Comparison of ENCODE assay signal across 7 cellular contexts in the genomic region with DNA sequence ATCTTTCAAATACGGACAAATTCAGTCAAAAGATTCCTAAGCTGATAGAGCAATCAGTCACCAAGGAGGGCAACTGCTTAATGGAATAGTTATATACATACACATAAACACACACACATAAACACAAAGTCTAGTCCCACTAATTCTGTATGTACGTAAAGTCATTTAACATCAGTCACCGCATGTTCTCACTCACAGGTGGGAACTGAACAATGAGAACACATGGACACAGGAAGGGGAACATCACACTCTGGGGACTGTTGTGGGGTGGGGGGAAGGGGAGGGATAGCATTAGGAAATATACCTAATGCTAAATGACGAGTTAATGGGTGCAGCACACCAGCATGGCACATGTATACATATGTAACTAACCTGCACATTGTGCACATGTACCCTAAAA. TPM values are rescaled to one million over a fixed set of nuclear protein-coding genes. Genes with fewer than 3 reads are reported as not detected.
DNase-seq lines count a peak whose midpoint lies in the region; ATAC-seq, FAIRE-seq and TF ChIP-seq lines count a peak whose summit lies in the region.
"Not testable (repeated sequence)": the region's sequence is repeated elsewhere in the genome, so short reads cannot be mapped to it uniquely, and the experiment has no call there.

No MANE protein-coding gene starts in this region.

- H3K27ac ChIP-seq in HEK293 (ENCODE audit: extremely low read depth, low read depth, low read length); endothelial cell of umbilical vein (ENCODE audit: insufficient read depth, low read depth, low read length): not testable (repeated sequence)
- H3K27ac ChIP-seq in gastrocnemius medialis, result peak overlapping the region; percentile 52 to 70 (median 58)

- not testable (repeated sequence) for H2AFZ ChIP-seq in endothelial cell of umbilical vein (ENCODE audit: low read depth, low read length)

- CTCF ChIA-PET in HEK293 (lab: Yijun Ruan, JAX); WTC11 (lab: Charles Lee); endothelial cell of umbilical vein (lab: Charles Lee): not testable (repeated sequence)

- peaks cover 86% of the 10 kb centered on the region for H3K79me2 ChIP-seq in endothelial cell of umbilical vein (ENCODE audit: control insufficient read depth, insufficient read depth, low read length)

- not testable (repeated sequence) for H3K9me3 Mint-ChIP-seq in CD14-positive monocyte, WTC11, natural killer cell

- H3K4me1 ChIP-seq in HEK293 (ENCODE audit: control insufficient read depth, insufficient read depth, low read length); endothelial cell of umbilical vein (ENCODE audit: control insufficient read depth, extremely low read depth, insufficient read depth, low read length): not testable (repeated sequence)
- peaks cover 51 to 70% of the 10 kb centered on the region in 2 donors for H3K4me1 ChIP-seq in gastrocnemius medialis

- not testable (repeated sequence) for H4K20me1 ChIP-seq in endothelial cell of umbilical vein (replicated peaks; ENCODE audit: control insufficient read depth, extremely low read depth, insufficient read depth, low read length)

- H3K4me1 Mint-ChIP-seq in CD14-positive monocyte, result peaks cover 28% of the 10 kb centered on the region
- H3K4me1 Mint-ChIP-seq in WTC11, result peaks cover 56% of the 10 kb centered on the region
- H3K4me1 Mint-ChIP-seq in natural killer cell, result peaks cover 48 to 55% of the 10 kb centered on the region in 2 donors

- H3K27ac Mint-ChIP-seq in CD14-positive monocyte (peak overlapping the region in 4 of 7 donors; percentile 18 to 68 (median 60)), WTC11 (peak overlapping the region; percentile 61; the same call in 1 of the 2 replicates), natural killer cell (peak overlapping the region; percentile 5 to 27)

- H3K36me3 ChIP-seq in HEK293 (ENCODE audit: control insufficient read depth in 2 of 2, insufficient read depth in 1 of 2, low read length in 2 of 2); endothelial cell of umbilical vein (ENCODE audit: control insufficient read depth in 2 of 2, extremely low read depth in 1 of 2, insufficient read depth in 2 of 2, low read length in 2 of 2); gastrocnemius medialis: not testable (repeated sequence)

- H3K36me3 Mint-ChIP-seq in CD14-positive monocyte, result peaks cover 12 to 14% of the 10 kb centered on the region in 2 donors
- not testable (repeated sequence) for H3K36me3 Mint-ChIP-seq in WTC11, natural killer cell

- H3K4me3 ChIP-seq in HEK293 (ENCODE audit: low read depth, low read length); endothelial cell of umbilical vein (replicated peaks in 1 of 3; ENCODE audit: insufficient read depth in 1 of 3, low read depth in 1 of 3, low read length in 3 of 3); gastrocnemius medialis: not testable (repeated sequence)

- dilution Hi-C loops in endothelial cell of umbilical vein (cut with MboI; ENCODE audit: extremely low pct_ligation_motif_present, low sequenced_read_pairs), result not testable (repeated sequence)

- in situ Hi-C loops in gastrocnemius medialis (cut with MboI; ENCODE audit: low sequenced_read_pairs in 4 of 4), result loop anchor here in 1 of 4 donors (10.0 kb wide), 1 partner anchor 45 kb away; no protein-coding TSS in a partner anchor

- FAIRE-seq in endothelial cell of umbilical vein (lab: Jason Lieb, UNC), result not testable (repeated sequence)

- TF ChIP-seq POLR2A in endothelial cell of umbilical vein (IDR thresholded peaks at IDR 0.05; ENCODE audit: low read depth, low read length); gastrocnemius medialis (IDR thresholded peaks at IDR 0.05): not testable (repeated sequence)

- not testable (repeated sequence) for H3K9ac ChIP-seq in endothelial cell of umbilical vein (replicated peaks; ENCODE audit: extremely low read depth, insufficient read depth, low read length)

- H3K4me2 ChIP-seq in endothelial cell of umbilical vein (ENCODE audit: insufficient read depth, low read length), result not testable (repeated sequence)

- not testable (repeated sequence) for H3K9me3 ChIP-seq in HEK293 (ENCODE audit: control insufficient read depth, insufficient read depth, low read depth, low read length); endothelial cell of umbilical vein (replicated peaks; ENCODE audit: control insufficient read depth, insufficient read depth, low read length); gastrocnemius medialis

- intact Hi-C loops in CD14-positive monocyte (cut with micrococcal nuclease); gastrocnemius medialis (cut with DNase I; ENCODE audit: low total_unique reads): not testable (repeated sequence)
- intact Hi-C loops in endothelial cell of umbilical vein (cut with micrococcal nuclease) (loop anchor here (5.0 kb wide), 1 partner anchor 37 kb away; no protein-coding TSS in a partner anchor), left ventricle myocardium superior (cut with micrococcal nuclease) (loop anchor here (10.0 kb wide), 1 partner anchor 45 kb away; no protein-coding TSS in a partner anchor), natural killer cell (cut with micrococcal nuclease) (loop anchor here (5.0 kb wide), 1 partner anchor 53 kb away; no protein-coding TSS in a partner anchor)

- BruUV-seq in endothelial cell of umbilical vein (replicated peaks; lab: Mats Ljungman, UMichigan), result not testable (repeated sequence)

- H3K9me1 ChIP-seq in endothelial cell of umbilical vein (replicated peaks; ENCODE audit: control insufficient read depth, extremely low read depth, insufficient read depth, low read length), result not testable (repeated sequence)

- not testable (repeated sequence) for ATAC-seq in WTC11, natural killer cell, gastrocnemius medialis
- ATAC-seq in left ventricle myocardium superior, result peak; percentile 26

- not testable (repeated sequence) for H3K4me3 Mint-ChIP-seq in CD14-positive monocyte, WTC11, natural killer cell

- not testable (repeated sequence) for H3K27me3 ChIP-seq in endothelial cell of umbilical vein (ENCODE audit: control insufficient read depth in 2 of 2, insufficient read depth in 2 of 2, low read length in 2 of 2); gastrocnemius medialis

- POLR2A ChIA-PET in HEK293 (lab: Yijun Ruan, JAX); WTC11 (lab: Charles Lee); endothelial cell of umbilical vein (lab: Charles Lee): not testable (repeated sequence)

- DNase-seq in CD14-positive monocyte (ENCODE audit: low spot score); WTC11 (ENCODE audit: low spot score); left ventricle myocardium superior; natural killer cell; gastrocnemius medialis: not testable (repeated sequence)
- DNase-seq in endothelial cell of umbilical vein (ENCODE audit: low read depth, low spot score), result peak; percentile 5

- H3K27me3 Mint-ChIP-seq in CD14-positive monocyte (ENCODE audit: low read depth in 3 of 3); WTC11 (ENCODE audit: low read depth); natural killer cell (ENCODE audit: low read depth in 2 of 2): not testable (repeated sequence)

- not testable (repeated sequence) for TF ChIP-seq CTCF in CD14-positive monocyte (IDR thresholded peaks at IDR 0.05); HEK293 (tag by site-specific recombination; IDR thresholded peaks at IDR 0.05); WTC11 (IDR thresholded peaks at IDR 0.05); endothelial cell of umbilical vein (IDR thresholded peaks at IDR 0.05; ENCODE audit: extremely low read depth in 1 of 2, insufficient read depth in 1 of 2, low read depth in 1 of 2, low read length in 2 of 2); natural killer cell (IDR thresholded peaks at IDR 0.05); gastrocnemius medialis (IDR thresholded peaks at IDR 0.05 in 4 of 5, conservative IDR thresholded peaks at IDR 0.05 in 1 of 5)

RNA-seq across cellular contexts. Expression of gene UBE3A, which starts 29.1 kb away (rescaled TPM):
- 10 to 100 TPM; 54.5 to 73.3 TPM for polyA plus RNA-seq in CD14-positive monocyte
- total RNA-seq in WTC11 (2021), result 108 to 120 TPM (median 113 TPM) in 3 replicates
- 66.7 and 69.3 TPM in 2 replicates for total RNA-seq in endothelial cell of umbilical vein
- polyA plus RNA-seq in endothelial cell of umbilical vein, result 6.9 and 8.5 TPM in 2 replicates
- polyA plus RNA-seq in endothelial cell of umbilical vein (2011; cell fraction: cytosol; rRNA removed), result 11.5 and 13.4 TPM in 2 replicates
- 32.4 and 32.6 TPM in 2 replicates for polyA plus RNA-seq in endothelial cell of umbilical vein (2011; cell fraction: nucleus; rRNA removed)
- polyA plus RNA-seq in endothelial cell of umbilical vein (2012), result 20.9 and 27.3 TPM in 2 replicates
- polyA minus RNA-seq in endothelial cell of umbilical vein, result 56.0 and 66.2 TPM in 2 replicates
- polyA minus RNA-seq in endothelial cell of umbilical vein (2011; cell fraction: cytosol; rRNA and poly(A)+ RNA removed), result 68.3 TPM
- 145 and 178 TPM in 2 replicates for polyA minus RNA-seq in endothelial cell of umbilical vein (2011; cell fraction: nucleus; rRNA and poly(A)+ RNA removed)
- total RNA-seq in left ventricle myocardium superior, result 103 TPM
- 100 to 1,000 TPM; 119 to 131 (median 122) TPM for total RNA-seq in natural killer cell
- total RNA-seq in gastrocnemius medialis, result 100 to 1,000 TPM; 107 to 154 (median 130) TPM
